1 cellular context compared by ENCODE assay signal in genomic region chr13:75635621-75636338, GRCh38.
TF ChIP-seq lines count a peak whose summit lies in the region.

Gene LMO7 (plus strand): TSS chr13:75636330. CDS start chr13:75636658, 328 bp downstream.

TF ChIP-seq in HepG2, 621 proteins besides CTCF, POLR2A, EP300 and RAD21 (continued from another document and continues in another):
- TF ChIP-seq FUBP1 (CRISPR knock-in tag; IDR thresholded peaks at IDR 0.05; ENCODE audit: borderline replicate concordance), result peak; percentile 17; the same call in 1 of the 2 replicates
- TF ChIP-seq MEIS2 (CRISPR knock-in tag; IDR thresholded peaks at IDR 0.05), result peak; percentile 50
- 0 out of 2 replicates have a peak, but pooled peaks have one; percentile 36 for TF ChIP-seq HOXA3 (CRISPR knock-in tag; IDR thresholded peaks at IDR 0.05)
- TF ChIP-seq SP5 (CRISPR knock-in tag; IDR thresholded peaks at IDR 0.05; ENCODE audit: borderline replicate concordance, low read depth), result peak; percentile 72
- TF ChIP-seq MXD4 (CRISPR knock-in tag; IDR thresholded peaks at IDR 0.05), result peak; percentile 20; the same call in 1 of the 2 replicates
- TF ChIP-seq ZSCAN31 (CRISPR knock-in tag; IDR thresholded peaks at IDR 0.05; ENCODE audit: low read depth), result no peak
- 0 out of 2 replicates have a peak, but pooled peaks have one; percentile 76 for TF ChIP-seq ARHGAP35 (CRISPR knock-in tag; IDR thresholded peaks at IDR 0.05; ENCODE audit: borderline replicate concordance)
- no peak for TF ChIP-seq YY1 (IDR thresholded peaks at IDR 0.05; ENCODE audit: insufficient read depth, insufficient replicate concordance, low read depth, low read length)
- peak; percentile 31; the same call in 1 of the 2 replicates for TF ChIP-seq PATZ1 (CRISPR knock-in tag; IDR thresholded peaks at IDR 0.05)
- 0 out of 2 replicates have a peak, but pooled peaks have one; percentile 56 for TF ChIP-seq ZFAT (CRISPR knock-in tag; conservative IDR thresholded peaks at IDR 0.05)
- TF ChIP-seq MTERF4 (CRISPR knock-in tag; IDR thresholded peaks at IDR 0.05), result peak; percentile 90
- TF ChIP-seq BORCS8-MEF2B (CRISPR knock-in tag; IDR thresholded peaks at IDR 0.05), result peak; percentile 92; the same call in 1 of the 2 replicates
- 0 out of 2 replicates have a peak, but pooled peaks have one; percentile 54 for TF ChIP-seq MAZ (IDR thresholded peaks at IDR 0.05; ENCODE audit: borderline replicate concordance, low read depth, low read length)
- peak; percentile 33; the same call in 1 of the 2 replicates for TF ChIP-seq MAZ (CRISPR knock-in tag; IDR thresholded peaks at IDR 0.05; ENCODE audit: low read depth)
- no peak for TF ChIP-seq KLF9 (CRISPR knock-in tag; IDR thresholded peaks at IDR 0.05; ENCODE audit: low read depth)
- TF ChIP-seq ZBTB7B (CRISPR knock-in tag; IDR thresholded peaks at IDR 0.05), result peak; percentile 77
- peak; percentile 58; the same call in 1 of the 2 replicates for TF ChIP-seq ZNF589 (CRISPR knock-in tag; conservative IDR thresholded peaks at IDR 0.05)
- TF ChIP-seq REST (IDR thresholded peaks at IDR 0.05; ENCODE audit: borderline replicate concordance in 1 of 2, low read depth in 1 of 2, low read length in 2 of 2), result no peak
- TF ChIP-seq RXRA (CRISPR knock-in tag; IDR thresholded peaks at IDR 0.05), result peak; percentile 67; the same call in 1 of the 2 replicates
- no peak for TF ChIP-seq TOE1 (CRISPR knock-in tag; IDR thresholded peaks at IDR 0.05)
- no peak for TF ChIP-seq NFAT5 (CRISPR knock-in tag; IDR thresholded peaks at IDR 0.05)
- 0 out of 2 replicates have a peak, but pooled peaks have one; percentile 79 for TF ChIP-seq KLF13 (CRISPR knock-in tag; IDR thresholded peaks at IDR 0.05)
- TF ChIP-seq ATF6 (CRISPR knock-in tag; conservative IDR thresholded peaks at IDR 0.05), result no peak
- peak; percentile 67; the same call in 1 of the 2 replicates for TF ChIP-seq TFDP2 (CRISPR knock-in tag; IDR thresholded peaks at IDR 0.05)
- peak; percentile 4; the same call in 1 of the 2 replicates for TF ChIP-seq ZNF574 (CRISPR knock-in tag; IDR thresholded peaks at IDR 0.05)
- 0 out of 2 replicates have a peak, but pooled peaks have one; percentile 76 for TF ChIP-seq ZFP82 (CRISPR knock-in tag; IDR thresholded peaks at IDR 0.05; ENCODE audit: borderline replicate concordance)
- TF ChIP-seq ZNF839 (CRISPR knock-in tag; IDR thresholded peaks at IDR 0.05; ENCODE audit: borderline replicate concordance), result peak; percentile 6; the same call in 1 of the 2 replicates
- TF ChIP-seq ZNF432 (CRISPR knock-in tag; IDR thresholded peaks at IDR 0.05; ENCODE audit: borderline replicate concordance), result no peak
